Comparison of ENCODE assay signal across 11 cellular contexts in genomic region chr9:131650254-131650653, GRCh38.
DNase-seq lines count a peak whose midpoint lies in the region; ATAC-seq and TF ChIP-seq lines count a peak whose summit lies in the region.
"Had no signal": no experiment of that assay in that cellular context is flagged by ENCODE, and none has a peak within 500 bp of the region (broad histone marks: within the 10 kb centered on the region; RNA-seq: fewer than 3 reads in every experiment).

No MANE protein-coding gene starts in this region.

- H3K4me1 ChIP-seq in lung (ENCODE audit: control insufficient read depth in 2 of 2, insufficient read depth in 2 of 2, low read length in 2 of 2) (peaks cover 4 to 12% of the 10 kb centered on the region in 2 donors), transverse colon (peaks cover under 1 to 23% (median 16%) of the 10 kb centered on the region in 4 donors)

- DNase-seq in SIG-M5 treated with dmso at 0.1 percent for 504 hours (lab: John Stamatoyannopoulos, UW; ENCODE audit: unreplicated experiment) (peak; percentile 18), SIG-M5 (lab: John Stamatoyannopoulos, UW) (no peak), lung (ENCODE audit: low spot score) (peak; percentile 47), transverse colon (no peak)
- DNase-seq in central memory CD8-positive, alpha-beta T cell (ENCODE audit: low spot score in 2 of 2) = no peak
- DNase-seq: effector memory CD4-positive, alpha-beta T cell; NCI-H69 had no signal

- no peak overlapping the region for H3K4me3 Mint-ChIP-seq in central memory CD8-positive, alpha-beta T cell

- H3K9me3 Mint-ChIP-seq in central memory CD8-positive, alpha-beta T cell = no peaks in the 10 kb centered on the region

- H3K27me3 ChIP-seq in lung (ENCODE audit: control insufficient read depth, insufficient read depth) = no peaks in the 10 kb centered on the region
- H3K27me3 ChIP-seq in transverse colon = no peaks in the 10 kb centered on the region

- peaks cover 0 to 20% of the 10 kb centered on the region in 2 donors for H3K36me3 ChIP-seq in lung (ENCODE audit: control insufficient read depth in 2 of 2, insufficient read depth in 2 of 2, low read length in 2 of 2)
- no peaks in the 10 kb centered on the region for H3K36me3 ChIP-seq in transverse colon

- WGBS in lung, 2 donors = 45 to 46% methylated on average over 4 of the region's 4 CpGs
- WGBS in transverse colon (ENCODE audit: low coverage in 1 of 2), 2 donors = 30 to 81% methylated on average over 2 to 4 of the region's 4 CpGs

- H3K27me3 Mint-ChIP-seq in central memory CD8-positive, alpha-beta T cell = no peaks in the 10 kb centered on the region

- peak; percentile 28 for TF ChIP-seq EP300 in transverse colon (IDR thresholded peaks at IDR 0.05; ENCODE audit: low read depth)

- intact Hi-C loops in transverse colon (cut with DNase I; ENCODE audit: low total_unique reads) = no loop called here

- H3K27ac ChIP-seq in lung (ENCODE audit: low read depth in 1 of 2, low read length in 1 of 2) = peak overlapping the region in 1 of 2 donors; percentile 42
- peak overlapping the region in 3 of 4 donors; percentile 12 to 29 (median 14) for H3K27ac ChIP-seq in transverse colon
- H3K27ac ChIP-seq: KMS-11 had no signal

- no peak for TF ChIP-seq POLR2A in transverse colon (IDR thresholded peaks at IDR 0.05)

- no peaks in the 10 kb centered on the region for H3K9me3 ChIP-seq in lung (ENCODE audit: control insufficient read depth in 2 of 2, insufficient read depth in 1 of 2, low read length in 1 of 2)
- H3K9me3 ChIP-seq in transverse colon = no peaks in the 10 kb centered on the region

- H3K4me3 ChIP-seq in lung (no peak overlapping the region), transverse colon (no peak overlapping the region)

- ATAC-seq in central memory CD8-positive, alpha-beta T cell (replicated peaks; ENCODE audit: extremely low read depth, poor library complexity, severe bottlenecking) = no peak
- ATAC-seq in lung (ENCODE audit: insufficient read depth, low FRiP score) = peak; percentile 48
- ATAC-seq in GM19467 (IDR thresholded peaks at IDR 0.05; ENCODE audit: unreplicated experiment) = no peak
- ATAC-seq in GM18867 (IDR thresholded peaks at IDR 0.05; ENCODE audit: unreplicated experiment) = no peak
- no peak for ATAC-seq in GM18520 (IDR thresholded peaks at IDR 0.05; ENCODE audit: unreplicated experiment)

- in situ Hi-C loops in transverse colon (cut with MboI; ENCODE audit: low pct_ligation_motif_present in 1 of 4, low pct_unique_long_range_greater_than_20kb in 1 of 4, low sequenced_read_pairs in 3 of 4) = no loop called here

- peaks cover 50% of the 10 kb centered on the region for H3K4me1 Mint-ChIP-seq in central memory CD8-positive, alpha-beta T cell

- H3K36me3 Mint-ChIP-seq in central memory CD8-positive, alpha-beta T cell (ENCODE audit: insufficient read depth) = peaks cover 15% of the 10 kb centered on the region

- no peak for TF ChIP-seq CTCF in lung (IDR thresholded peaks at IDR 0.05; ENCODE audit: control extremely low read depth, extremely low read depth)
- no peak for TF ChIP-seq CTCF in transverse colon (IDR thresholded peaks at IDR 0.05)

- H3K27ac Mint-ChIP-seq in central memory CD8-positive, alpha-beta T cell (ENCODE audit: low read depth) = peak overlapping the region; percentile 51

Comparison
In these comparisons a context has a peak if more than half of its experiments do, and no peak if none do; other contexts are left out.
1. DNase-seq: peak in SIG-M5 treated with dmso at 0.1 percent for 504 hours (single experiment) and lung (single experiment); none in SIG-M5 (single experiment), central memory CD8-positive, alpha-beta T cell (0 of 2) and transverse colon (single experiment).